ENCODE assay signal across 9 cellular contexts in the genomic region with DNA sequence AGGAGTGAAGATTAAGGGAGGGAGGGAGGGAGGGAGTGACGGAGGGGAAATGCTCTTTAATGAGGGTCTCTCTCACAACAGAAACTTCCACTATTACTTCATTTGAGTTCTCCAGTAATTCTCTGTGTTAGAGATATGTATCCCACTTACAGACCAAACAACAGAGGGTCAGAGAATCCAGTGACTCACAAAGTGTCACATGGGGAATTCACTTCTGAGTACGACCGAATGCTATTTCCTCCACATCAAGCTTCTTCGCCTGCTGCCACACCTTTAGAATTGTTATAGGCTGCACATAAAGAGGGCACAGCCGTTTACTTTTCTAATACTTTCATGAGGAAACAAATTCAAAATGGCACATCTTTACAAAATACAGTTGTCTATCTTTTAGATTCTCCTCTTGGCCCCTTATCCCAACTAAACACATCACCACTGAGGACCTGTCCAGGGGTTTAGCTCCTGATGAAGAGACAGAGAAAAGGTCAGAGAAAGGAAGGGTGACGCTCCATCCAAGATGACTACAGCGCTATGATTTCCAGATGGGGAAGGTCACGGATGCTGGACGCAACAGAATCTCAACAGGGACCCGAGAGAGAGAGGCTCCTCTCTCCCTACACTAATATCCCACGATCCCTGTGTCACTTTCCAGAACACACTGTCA.
DNase-seq lines count a peak whose midpoint lies in the region; ATAC-seq and TF ChIP-seq lines count a peak whose summit lies in the region.
"Had no signal": no experiment of that assay in that cellular context is flagged by ENCODE, and none has a peak within 500 bp of the region (broad histone marks: within the 10 kb centered on the region; RNA-seq: fewer than 3 reads in every experiment).

No MANE protein-coding gene starts in this region.

- no peaks in the 10 kb centered on the region for H3K9me3 Mint-ChIP-seq in Calu3 (ENCODE audit: low read depth, unreplicated experiment)

- DNase-seq in Calu3, result peak; percentile 45
- peak; percentile 47 for DNase-seq in RWPE1 (ENCODE audit: low spot score)
- peak; percentile 78 for DNase-seq in fibroblast of mammary gland (ENCODE audit: low read depth)
- DNase-seq in pulmonary artery endothelial cell (ENCODE audit: low read depth, low spot score), result peak; percentile 93
- DNase-seq in NCI-H524 (lab: John Stamatoyannopoulos, UW), result no peak
- DNase-seq in NCI-H1417 treated with DMSO at 0.1 percent for 48 hours (lab: John Stamatoyannopoulos, UW), result no peak
- no peak for DNase-seq in NCI-H1105 (lab: John Stamatoyannopoulos, UW)

- CTCF ChIA-PET in Calu3 (lab: Charles Lee) (interaction anchor here (0.5 to 0.9 kb wide), 3 partner anchors 92 to 1021 kb away, joined by 3 read pairs; a partner anchor contains a TSS), RWPE1 (lab: Yijun Ruan, JAX) (no interaction called here)

- POLR2A ChIA-PET in RWPE1 (lab: Yijun Ruan, JAX; ENCODE audit: low non-redundant PET), result no interaction called here

- no peak overlapping the region; the same call in 1 of the 2 replicates for H3K27ac ChIP-seq in RWPE1

- H3K27ac Mint-ChIP-seq in Calu3 (ENCODE audit: unreplicated experiment), result peak overlapping the region; percentile 66
- H3K27ac Mint-ChIP-seq: progenitor cell of endocrine pancreas had no signal

- peaks cover 17% of the 10 kb centered on the region for H3K36me3 Mint-ChIP-seq in Calu3 (ENCODE audit: insufficient read depth, unreplicated experiment)

- ATAC-seq in GM18505 (IDR thresholded peaks at IDR 0.05; ENCODE audit: unreplicated experiment), result no peak

- no peak for TF ChIP-seq POLR2A in GM18505 (IDR thresholded peaks at IDR 0.05; ENCODE audit: borderline replicate concordance, extremely low read depth, insufficient read depth, insufficient read length)

- no peak overlapping the region for H3K4me3 Mint-ChIP-seq in Calu3 (ENCODE audit: low read depth, unreplicated experiment)

- peaks cover 89% of the 10 kb centered on the region for H3K4me1 Mint-ChIP-seq in Calu3 (ENCODE audit: low read depth, unreplicated experiment)

- H3K4me3 ChIP-seq in fibroblast of mammary gland (ENCODE audit: control insufficient read depth, low read depth, low read length), result no peak overlapping the region

- no peak for TF ChIP-seq CTCF in Calu3 (IDR thresholded peaks at IDR 0.05; ENCODE audit: unreplicated experiment)
- TF ChIP-seq CTCF in RWPE1 (conservative IDR thresholded peaks at IDR 0.05; ENCODE audit: low read depth), result no peak
- no peak for TF ChIP-seq CTCF in fibroblast of mammary gland (conservative IDR thresholded peaks at IDR 0.05; ENCODE audit: control insufficient read depth, insufficient read depth, low read depth, low read length)

- no peaks in the 10 kb centered on the region for H3K27me3 Mint-ChIP-seq in Calu3 (ENCODE audit: unreplicated experiment)

- BruUV-seq in Calu3 (replicated peaks; lab: Mats Ljungman, UMichigan), result no TSS peak

- intact Hi-C loops in Calu3 (cut with micrococcal nuclease; ENCODE audit: unreplicated experiment), result no loop called here

Comparison
In these comparisons a context has a peak if more than half of its experiments do, and no peak if none do; other contexts are left out.
1. DNase-seq: peak in Calu3 (single experiment), RWPE1 (single experiment), fibroblast of mammary gland (single experiment) and pulmonary artery endothelial cell (single experiment); none in NCI-H524 (0 of 2), NCI-H1417 treated with DMSO at 0.1 percent for 48 hours (single experiment) and NCI-H1105 (single experiment).